Comparison of ENCODE assay signal across 21 cellular contexts in genomic region chr20:37539956-37540455, GRCh38. TPM values are rescaled to one million over a fixed set of nuclear protein-coding genes. Genes with fewer than 3 reads are reported as not detected.
DNase-seq lines count a peak whose midpoint lies in the region; ATAC-seq, FAIRE-seq and TF ChIP-seq lines count a peak whose summit lies in the region.
"Had no signal": no experiment of that assay in that cellular context is flagged by ENCODE, and none has a peak within 500 bp of the region (broad histone marks: within the 10 kb centered on the region; RNA-seq: fewer than 3 reads in every experiment).

No MANE protein-coding gene starts in this region.

- intact Hi-C loops in K562 (cut with micrococcal nuclease): no loop called here
- intact Hi-C loops in CD4-positive, alpha-beta T cell (cut with DNase I, micrococcal nuclease): loop anchor here in 1 of 2 experiments (10.0 kb wide), 1 partner anchor 535 kb away; no protein-coding TSS in a partner anchor

- H3K9me3 Mint-ChIP-seq in nephron progenitor cell (no peaks in the 10 kb centered on the region), progenitor cell of endocrine pancreas (ENCODE audit: low read depth) (no peaks in the 10 kb centered on the region)
- no peaks in the 10 kb centered on the region for H3K9me3 Mint-ChIP-seq in CD4-positive, alpha-beta T cell
- H3K9me3 Mint-ChIP-seq: CD8-positive, alpha-beta memory T cell had no signal

- CTCF ChIA-PET in K562 (lab: Yijun Ruan, JAX; ENCODE audit: low intra/inter-chr PET ratio): no interaction called here
- CTCF ChIA-PET in CD4-positive, alpha-beta T cell (lab: Charles Lee): no interaction called here

- H4K20me1 ChIP-seq in Loucy (ENCODE audit: insufficient read depth, low read length, poor library complexity, severe bottlenecking): no peaks in the 10 kb centered on the region
- no peaks in the 10 kb centered on the region; the same call in 1 of the 2 replicates for H4K20me1 ChIP-seq in K562 (replicated peaks; ENCODE audit: control insufficient read depth, insufficient read depth, low read length)

- no peak overlapping the region for H2AFZ ChIP-seq in Loucy (ENCODE audit: low read length)
- no peak overlapping the region for H2AFZ ChIP-seq in K562 (ENCODE audit: low read depth, low read length)
- H2AFZ ChIP-seq: PC-9 had no signal

- H3K9ac ChIP-seq in Loucy (ENCODE audit: low read depth, low read length, poor library complexity, severe bottlenecking) (peak overlapping the region; percentile 4), K562 (ENCODE audit: insufficient read depth in 1 of 2, low read depth in 2 of 2, low read length in 2 of 2) (no peak overlapping the region)

- H3K4me2 ChIP-seq in Loucy (ENCODE audit: low read depth, low read length, poor library complexity, severe bottlenecking): peak overlapping the region; percentile 68
- no peak overlapping the region for H3K4me2 ChIP-seq in K562 (ENCODE audit: insufficient read depth, low read length)
- H3K4me2 ChIP-seq: PC-9 had no signal

- TF ChIP-seq CTCF in Loucy (conservative IDR thresholded peaks at IDR 0.05; ENCODE audit: low read length) (no peak), K562 (IDR thresholded peaks at IDR 0.05 in 2 of 3, conservative IDR thresholded peaks at IDR 0.05 in 1 of 3; ENCODE audit: insufficient read depth in 2 of 3, low read depth in 1 of 3, low read length in 3 of 3) (no peak), nephron progenitor cell (IDR thresholded peaks at IDR 0.05) (no peak), tibial nerve (IDR thresholded peaks at IDR 0.05) (no peak), progenitor cell of endocrine pancreas (IDR thresholded peaks at IDR 0.05; ENCODE audit: unreplicated experiment) (no peak)
- no peak for TF ChIP-seq CTCF in CD4-positive, alpha-beta T cell (IDR thresholded peaks at IDR 0.05)

- H3K27me3 ChIP-seq in Loucy (ENCODE audit: insufficient read depth, low read length, poor library complexity, severe bottlenecking): no peaks in the 10 kb centered on the region
- peaks cover 4 to 10% of the 10 kb centered on the region in 2 experiments; a peak in 4 of 5 replicates for H3K27me3 ChIP-seq in K562 (ENCODE audit: control insufficient read depth in 2 of 2, insufficient read depth in 2 of 2, low read length in 2 of 2)
- H3K27me3 ChIP-seq in CD4-positive, alpha-beta T cell (ENCODE audit: control insufficient read depth, insufficient read depth, low read length): no peaks in the 10 kb centered on the region
- H3K27me3 ChIP-seq in tibial nerve: no peaks in the 10 kb centered on the region

- peaks cover 27% of the 10 kb centered on the region for H3K4me1 Mint-ChIP-seq in nephron progenitor cell
- H3K4me1 Mint-ChIP-seq in CD4-positive, alpha-beta T cell (ENCODE audit: low read depth): no peaks in the 10 kb centered on the region
- peaks cover 18% of the 10 kb centered on the region for H3K4me1 Mint-ChIP-seq in progenitor cell of endocrine pancreas (ENCODE audit: low read depth)
- H3K4me1 Mint-ChIP-seq: CD8-positive, alpha-beta memory T cell had no signal

- WGBS in K562 (ENCODE audit: insufficient coverage, low coverage, missing lambda C conversion rate): 3% methylated on average over 7 of the region's 7 CpGs
- WGBS in tibial nerve, 2 donors: 52 to 53% methylated on average over 7 of the region's 7 CpGs

- no peaks in the 10 kb centered on the region for H3K9me3 ChIP-seq in Loucy (ENCODE audit: insufficient read depth, low read depth, low read length)
- H3K9me3 ChIP-seq in K562 (replicated peaks; ENCODE audit: control insufficient read depth, insufficient read depth, low read depth, low read length): no peaks in the 10 kb centered on the region
- no peaks in the 10 kb centered on the region for H3K9me3 ChIP-seq in CD4-positive, alpha-beta T cell (ENCODE audit: control insufficient read depth, low read length)
- H3K9me3 ChIP-seq in tibial nerve: no peaks in the 10 kb centered on the region

- H3K9me1 ChIP-seq in K562 (ENCODE audit: control insufficient read depth, insufficient read depth, low read length): no peaks in the 10 kb centered on the region

- no peaks in the 10 kb centered on the region for H3F3A ChIP-seq in Loucy (ENCODE audit: low read depth)

- no peak for ATAC-seq in K562
- no peak for ATAC-seq in HG03469 (IDR thresholded peaks at IDR 0.05; ENCODE audit: unreplicated experiment)
- no peak for ATAC-seq in CD4-positive, alpha-beta T cell (ENCODE audit: poor library complexity)

- H3K27ac Mint-ChIP-seq in nephron progenitor cell: peak overlapping the region; percentile 85
- no peak overlapping the region for H3K27ac Mint-ChIP-seq in CD4-positive, alpha-beta T cell
- no peak overlapping the region for H3K27ac Mint-ChIP-seq in progenitor cell of endocrine pancreas

- no peaks in the 10 kb centered on the region for H3K9me2 ChIP-seq in Loucy (replicated peaks; ENCODE audit: low read depth, low read length)

- POLR2A ChIA-PET in K562 (lab: Yijun Ruan, JAX): no interaction called here
- POLR2A ChIA-PET in CD4-positive, alpha-beta T cell (lab: Charles Lee): interaction anchor here (0.7 kb wide), 1 partner anchor 318 kb away, joined by 3 read pairs; no protein-coding TSS in a partner anchor

- no TSS peak for BruUV-seq in K562 (replicated peaks; lab: Mats Ljungman, UMichigan)

- H3K79me2 ChIP-seq in Loucy (ENCODE audit: insufficient read depth, low read length) (no peaks in the 10 kb centered on the region), K562 (ENCODE audit: control insufficient read depth, insufficient read depth, low read length) (no peaks in the 10 kb centered on the region)

- H3K27ac ChIP-seq in K562 (ENCODE audit: extremely low read depth, low read depth, low read length) (no peak overlapping the region), tibial nerve (no peak overlapping the region)
- no peak overlapping the region for H3K27ac ChIP-seq in CD4-positive, alpha-beta T cell (ENCODE audit: low read depth, low read length)
- H3K27ac ChIP-seq: PC-9 had no signal

- H3K27me3 Mint-ChIP-seq in nephron progenitor cell (ENCODE audit: low read depth, poor library complexity) (peaks cover 8% of the 10 kb centered on the region), progenitor cell of endocrine pancreas (no peaks in the 10 kb centered on the region)
- peaks cover 30% of the 10 kb centered on the region for H3K27me3 Mint-ChIP-seq in CD4-positive, alpha-beta T cell

- H3K36me3 Mint-ChIP-seq in nephron progenitor cell (ENCODE audit: low read depth) (no peaks in the 10 kb centered on the region), progenitor cell of endocrine pancreas (ENCODE audit: insufficient read depth) (no peaks in the 10 kb centered on the region)
- no peaks in the 10 kb centered on the region for H3K36me3 Mint-ChIP-seq in CD4-positive, alpha-beta T cell (ENCODE audit: low read depth)
- H3K36me3 Mint-ChIP-seq: CD8-positive, alpha-beta memory T cell had no signal

- peak overlapping the region; percentile 29 for H3K4me3 ChIP-seq in Loucy (ENCODE audit: low read length, poor library complexity, severe bottlenecking)
- no peak overlapping the region for H3K4me3 ChIP-seq in K562
- no peak overlapping the region for H3K4me3 ChIP-seq in tibial nerve
- H3K4me3 ChIP-seq: PC-9 had no signal

- FAIRE-seq in K562 (lab: Jason Lieb, UNC): no peak
- FAIRE-seq: GM19239 had no signal

- peak; percentile 38 for DNase-seq in CMK (ENCODE audit: low read depth)
- DNase-seq in K562 (ENCODE audit: extremely low read depth in 1 of 4, low spot score in 3 of 4): peak in 1 of 4 experiments; percentile 38
- no peak for DNase-seq in nephron progenitor cell
- no peak for DNase-seq in CD4-positive, alpha-beta T cell
- no peak for DNase-seq in tibial nerve (ENCODE audit: low spot score in 2 of 2)
- no peak for DNase-seq in progenitor cell of endocrine pancreas (ENCODE audit: low spot score, unreplicated experiment)
- DNase-seq: CD8-positive, alpha-beta memory T cell; H7; NCI-H1436; NCI-H2029 treated with DMSO at 0.1 percent for 48 hours; NCI-H510A; NCI-H774; PC-9 had no signal

- TF ChIP-seq POLR2A in K562 (conservative IDR thresholded peaks at IDR 0.05) (no peak), tibial nerve (IDR thresholded peaks at IDR 0.05) (no peak)

- TF ChIP-seq RAD21 in K562 (CRISPR knock-in tag; conservative IDR thresholded peaks at IDR 0.05 in 1 of 2, IDR thresholded peaks at IDR 0.05 in 1 of 2): no peak

- H3K4me3 Mint-ChIP-seq in nephron progenitor cell: no peak overlapping the region
- no peak overlapping the region for H3K4me3 Mint-ChIP-seq in CD4-positive, alpha-beta T cell
- H3K4me3 Mint-ChIP-seq in progenitor cell of endocrine pancreas (ENCODE audit: low read depth): no peak overlapping the region
- H3K4me3 Mint-ChIP-seq: CD8-positive, alpha-beta memory T cell had no signal

- H3K36me3 ChIP-seq in Loucy (ENCODE audit: insufficient read depth, low read length) (no peaks in the 10 kb centered on the region), K562 (ENCODE audit: control insufficient read depth, insufficient read depth, low read length) (no peaks in the 10 kb centered on the region), tibial nerve (no peaks in the 10 kb centered on the region)

- H3K4me1 ChIP-seq in Loucy (ENCODE audit: insufficient read depth, low read length, poor library complexity, severe bottlenecking) (peaks cover 55% of the 10 kb centered on the region), K562 (replicated peaks in 1 of 2; ENCODE audit: control insufficient read depth in 2 of 2, insufficient read depth in 2 of 2, low read length in 2 of 2) (peaks cover 0 to 14% of the 10 kb centered on the region in 2 experiments; a peak in 3 of 5 replicates), tibial nerve (no peaks in the 10 kb centered on the region)

- in situ Hi-C loops in K562 (cut with MboI): loop anchor here (5.0 to 10.0 kb wide), 2 partner anchors 285 to 343 kb away; no protein-coding TSS in a partner anchor

- TF ChIP-seq EP300 in K562 (IDR thresholded peaks at IDR 0.05; ENCODE audit: low read length) (no peak), tibial nerve (IDR thresholded peaks at IDR 0.05) (no peak)

RNA-seq across cellular contexts. Expression of gene BLCAP, which starts 12.3 kb away (rescaled TPM):
- 43.7 and 53.8 TPM in 2 replicates for total RNA-seq in K562 (2011; cell fraction: chromatin; rRNA removed; ENCODE audit: low replicate concordance)
- total RNA-seq in K562 (2011; cell fraction: nucleolus; rRNA removed): 36.5 and 40.0 TPM in 2 replicates
- 62.1 and 86.8 TPM in 2 replicates for total RNA-seq in K562 (2011; cell fraction: nucleoplasm; rRNA removed)
- total RNA-seq in K562 (2014; rRNA removed) (20.6 and 24.2 TPM in 2 replicates), K562 (2014; rRNA removed; fragmentation: Illumina TruSeq; extraction: Trizol) (19.6 and 21.0 TPM in 2 replicates), K562 (2015; rRNA removed; fragmentation: Illumina TruSeq; extraction: Trizol) (26.4 and 27.6 TPM in 2 replicates), K562 (2021) (30.1 and 34.0 TPM in 2 replicates), tibial nerve (10 to 100 TPM; 39.8 to 51.3 (median 48.8) TPM), progenitor cell of endocrine pancreas (42.7 and 46.4 TPM in 2 replicates)
- polyA plus RNA-seq in K562 (2011; rRNA removed) (29.6 and 41.5 TPM in 2 replicates), K562 (2014; fragmentation: Illumina TruSeq; extraction: Trizol) (31.5 and 31.9 TPM in 2 replicates), K562 (2014; fragmentation: Nextera tagmentation; extraction: Ambion mirVana) (10 to 100 TPM; 16.9 to 17.3 TPM), K562 (2014; rRNA removed) (37.1 and 38.9 TPM in 2 replicates)
- polyA plus RNA-seq in K562 (2011; cell fraction: cytosol; rRNA removed): 47.2 and 47.4 TPM in 2 replicates
- polyA plus RNA-seq in K562 (2011; cell fraction: nucleus; rRNA removed): 31.4 and 37.8 TPM in 2 replicates
- polyA plus RNA-seq in K562 (2012): 25.2 and 30.6 TPM in 2 replicates
- polyA minus RNA-seq in K562 (2011; rRNA and poly(A)+ RNA removed): 23.6 and 40.0 TPM in 2 replicates
- 11.2 and 17.5 TPM in 2 replicates for polyA minus RNA-seq in K562 (2011; cell fraction: cytosol; rRNA and poly(A)+ RNA removed)
- polyA minus RNA-seq in K562 (2011; cell fraction: nucleus; rRNA and poly(A)+ RNA removed): 9.4 and 10.1 TPM in 2 replicates
- 10 to 100 TPM; 59.4 to 60.1 TPM for total RNA-seq in CD4-positive, alpha-beta T cell

RNA-seq across cellular contexts. Expression of gene NNAT, which starts 19.0 kb away (rescaled TPM):
- total RNA-seq in K562 (2011; cell fraction: chromatin; rRNA removed; ENCODE audit: low replicate concordance): not detected in 2 replicates
- not detected in 2 replicates for total RNA-seq in K562 (2011; cell fraction: nucleolus; rRNA removed)
- total RNA-seq in K562 (2011; cell fraction: nucleoplasm; rRNA removed): not detected in 2 replicates
- not detected in 2 replicates for total RNA-seq in K562 (2014; rRNA removed)
- total RNA-seq in K562 (2014; rRNA removed; fragmentation: Illumina TruSeq; extraction: Trizol): not detected in 2 replicates
- total RNA-seq in K562 (2015; rRNA removed; fragmentation: Illumina TruSeq; extraction: Trizol): not detected in 2 replicates
- 0.13 TPM in 1 of 2 replicates, not detected in the other for total RNA-seq in K562 (2021)
- not detected in 2 replicates for polyA plus RNA-seq in K562 (2011; rRNA removed)
- polyA plus RNA-seq in K562 (2011; cell fraction: cytosol; rRNA removed): not detected in 2 replicates
- polyA plus RNA-seq in K562 (2011; cell fraction: nucleus; rRNA removed): not detected in 2 replicates
- polyA plus RNA-seq in K562 (2012): 0.34 and 0.64 TPM in 2 replicates
- not detected in 2 replicates for polyA plus RNA-seq in K562 (2014; fragmentation: Illumina TruSeq; extraction: Trizol)
- polyA plus RNA-seq in K562 (2014; fragmentation: Nextera tagmentation; extraction: Ambion mirVana): not detected
- polyA plus RNA-seq in K562 (2014; rRNA removed): not detected in 2 replicates
- not detected in 2 replicates for polyA minus RNA-seq in K562 (2011; rRNA and poly(A)+ RNA removed)
- not detected in 2 replicates for polyA minus RNA-seq in K562 (2011; cell fraction: cytosol; rRNA and poly(A)+ RNA removed)
- polyA minus RNA-seq in K562 (2011; cell fraction: nucleus; rRNA and poly(A)+ RNA removed): not detected in 2 replicates
- total RNA-seq in CD4-positive, alpha-beta T cell: not detected
- total RNA-seq in tibial nerve: 10 to 100 TPM in 1 of 4 donors, 1 to 10 TPM in 3; 2.7 to 12.3 (median 8.4) TPM
- 79.2 and 87.4 TPM in 2 replicates for total RNA-seq in progenitor cell of endocrine pancreas
- total RNA-seq: A172, Daoy, HT1080, PC-9, SK-MEL-5 had no signal
- polyA plus RNA-seq: BJ; CD8-positive, alpha-beta memory T cell had no signal
